ENCODE assay signal across 16 cellular contexts in genomic region chr15:93173369-93173768, GRCh38.
DNase-seq lines count a peak whose midpoint lies in the region; ATAC-seq and TF ChIP-seq lines count a peak whose summit lies in the region.
"Had no signal": no experiment of that assay in that cellular context is flagged by ENCODE, and none has a peak within 500 bp of the region (broad histone marks: within the 10 kb centered on the region; RNA-seq: fewer than 3 reads in every experiment).

No MANE protein-coding gene starts in this region.

- H3K27me3 Mint-ChIP-seq in activated CD4-positive, alpha-beta T cell treated with anti-CD3 and anti-CD28 coated beads for 36 hours = peaks cover 15% of the 10 kb centered on the region

- intact Hi-C loops in activated CD4-positive, alpha-beta T cell treated with anti-CD3 and anti-CD28 coated beads for 36 hours (cut with DNase I, micrococcal nuclease) = no loop called here

- no peaks in the 10 kb centered on the region for H3K36me3 Mint-ChIP-seq in activated CD4-positive, alpha-beta T cell treated with anti-CD3 and anti-CD28 coated beads for 36 hours (ENCODE audit: low read depth)

- no peak overlapping the region for H3K4me3 Mint-ChIP-seq in activated CD4-positive, alpha-beta T cell treated with anti-CD3 and anti-CD28 coated beads for 36 hours
- H3K4me3 Mint-ChIP-seq: activated naive CD8-positive, alpha-beta T cell; dendritic cell treated with granulocyte-macrophage colony-stimulating factor and Interleukin-4, amounts not matched to agents 40 ng/mL and 50 ng/mL, for 4 days; neural crest cell had no signal

- CTCF ChIA-PET in activated CD4-positive, alpha-beta T cell treated with anti-CD3 and anti-CD28 coated beads for 36 hours (lab: Charles Lee) = interaction anchor here (1.7 kb wide), 1 partner anchor 85 kb away, joined by 7 read pairs; the partner anchor contains the start of gene RGMA

- H3K9me3 Mint-ChIP-seq in activated CD4-positive, alpha-beta T cell treated with anti-CD3 and anti-CD28 coated beads for 36 hours (ENCODE audit: low read depth) = peaks cover 2% of the 10 kb centered on the region

- no peak for DNase-seq in activated CD4-positive, alpha-beta T cell treated with anti-CD3 and anti-CD28 coated beads for 36 hours
- no peak for DNase-seq in activated CD4-positive, alpha-beta T cell treated with anti-CD3 and anti-CD28 coated beads, Interleukin-2, amount 50 U/mL, for 4 hours
- peak; percentile 38 for DNase-seq in RKO (ENCODE audit: low spot score)
- peak; percentile 63 for DNase-seq in fibroblast of pulmonary artery (ENCODE audit: low read depth)
- DNase-seq in cerebellum (ENCODE audit: low spot score) = no peak
- DNase-seq in effector CD8-positive, alpha-beta T cell (lab: John Stamatoyannopoulos, UW) = no peak
- DNase-seq in GM19240 (ENCODE audit: insufficient read length, low spot score) = no peak
- DNase-seq: 8988T, HCEC 1CT, left colon, NCI-H82 had no signal

- POLR2A ChIA-PET in activated CD4-positive, alpha-beta T cell treated with anti-CD3 and anti-CD28 coated beads for 36 hours (lab: Charles Lee) = no interaction called here

- TF ChIP-seq CTCF in fibroblast of pulmonary artery (IDR thresholded peaks at IDR 0.05; ENCODE audit: low read length, missing control alignments) = no peak

- no peak overlapping the region for H3K4me3 ChIP-seq in fibroblast of pulmonary artery (replicated peaks; ENCODE audit: low read depth, low read length)
- H3K4me3 ChIP-seq: skin epidermis had no signal

- H3K27ac Mint-ChIP-seq in activated CD4-positive, alpha-beta T cell treated with anti-CD3 and anti-CD28 coated beads for 36 hours = no peak overlapping the region
- H3K27ac Mint-ChIP-seq: activated naive CD8-positive, alpha-beta T cell; dendritic cell treated with granulocyte-macrophage colony-stimulating factor and Interleukin-4, amounts not matched to agents 40 ng/mL and 50 ng/mL, for 4 days had no signal

- peak; percentile 33 for ATAC-seq in activated CD4-positive, alpha-beta T cell treated with anti-CD3 and anti-CD28 coated beads for 36 hours
- no peak for ATAC-seq in GM18867 (IDR thresholded peaks at IDR 0.05; ENCODE audit: unreplicated experiment)
- ATAC-seq: left colon had no signal

- H3K4me1 Mint-ChIP-seq in activated CD4-positive, alpha-beta T cell treated with anti-CD3 and anti-CD28 coated beads for 36 hours = no peaks in the 10 kb centered on the region

Comparison
In these comparisons a context has a peak if more than half of its experiments do, and no peak if none do; other contexts are left out.
1. DNase-seq: peak in RKO (single experiment) and fibroblast of pulmonary artery (single experiment); none in activated CD4-positive, alpha-beta T cell treated with anti-CD3 and anti-CD28 coated beads for 36 hours (single experiment), activated CD4-positive, alpha-beta T cell treated with anti-CD3 and anti-CD28 coated beads, Interleukin-2, amount 50 U/mL, for 4 hours (0 of 2), cerebellum (single experiment), effector CD8-positive, alpha-beta T cell (single experiment) and GM19240 (single experiment).